Comparison of ENCODE assay signal across 8 cellular contexts in genomic region chr10:48309711-48310226, GRCh38. TPM values are rescaled to one million over a fixed set of nuclear protein-coding genes. Genes with fewer than 3 reads are reported as not detected.
DNase-seq lines count a peak whose midpoint lies in the region; ATAC-seq, FAIRE-seq and TF ChIP-seq lines count a peak whose summit lies in the region.

No MANE protein-coding gene starts in this region.

- H3K27ac Mint-ChIP-seq in activated naive CD4-positive, alpha-beta T cell treated with anti-CD3 and anti-CD28 coated beads, Interleukin-2, amount 50 U/mL, for 24 hours, result peak overlapping the region; percentile 30
- H3K27ac Mint-ChIP-seq in mesothelial cell of epicardium, result no peak overlapping the region

- TF ChIP-seq CTCF in Loucy (conservative IDR thresholded peaks at IDR 0.05; ENCODE audit: low read length) (peak; percentile 66), H1 (IDR thresholded peaks at IDR 0.05; ENCODE audit: control extremely low read depth in 1 of 3, insufficient read depth in 1 of 3, low read depth in 1 of 3, low read length in 3 of 3) (peak in 2 of 3 experiments; percentile 27 to 52; a peak in 2 of 4 replicates), mesothelial cell of epicardium (IDR thresholded peaks at IDR 0.05; ENCODE audit: unreplicated experiment) (no peak)

- H3K4me2 ChIP-seq in Loucy (ENCODE audit: low read depth, low read length, poor library complexity, severe bottlenecking) (peak overlapping the region; percentile 86), H1 (ENCODE audit: insufficient read depth in 1 of 2, low read depth in 2 of 2, low read length in 2 of 2) (no peak overlapping the region)

- H3K18ac ChIP-seq in H1 (ENCODE audit: extremely low read depth, low read length), result no peak overlapping the region

- H2BK15ac ChIP-seq in H1 (ENCODE audit: low read length), result no peak overlapping the region

- no peak overlapping the region for H2BK120ac ChIP-seq in H1 (replicated peaks; ENCODE audit: low read depth, low read length)

- H3K27me3 Mint-ChIP-seq in activated naive CD4-positive, alpha-beta T cell treated with anti-CD3 and anti-CD28 coated beads, Interleukin-2, amount 50 U/mL, for 24 hours, result no peaks in the 10 kb centered on the region
- H3K27me3 Mint-ChIP-seq in mesothelial cell of epicardium (ENCODE audit: low read depth), result peaks cover 3% of the 10 kb centered on the region

- H3K9me3 ChIP-seq in Loucy (ENCODE audit: insufficient read depth, low read depth, low read length), result no peaks in the 10 kb centered on the region
- no peaks in the 10 kb centered on the region for H3K9me3 ChIP-seq in H1 (ENCODE audit: insufficient read depth in 2 of 2, low read depth in 1 of 2, low read length in 1 of 2)

- H3K9me3 Mint-ChIP-seq in activated naive CD4-positive, alpha-beta T cell treated with anti-CD3 and anti-CD28 coated beads, Interleukin-2, amount 50 U/mL, for 24 hours, result no peaks in the 10 kb centered on the region
- H3K9me3 Mint-ChIP-seq in mesothelial cell of epicardium, result no peaks in the 10 kb centered on the region

- no peak overlapping the region for H3K14ac ChIP-seq in H1 (ENCODE audit: insufficient read length)

- H2BK12ac ChIP-seq in H1 (ENCODE audit: low read depth, low read length), result no peak overlapping the region

- H4K91ac ChIP-seq in H1 (replicated peaks; ENCODE audit: insufficient read length, low read length), result no peak overlapping the region

- FAIRE-seq in H1 (lab: Jason Lieb, UNC), result no peak

- no peak overlapping the region for H3K27ac ChIP-seq in H1 (ENCODE audit: low read depth, low read length)

- no peak overlapping the region for H3K4ac ChIP-seq in H1 (replicated peaks; ENCODE audit: insufficient read length, low read depth, low read length)

- H4K20me1 ChIP-seq in Loucy (ENCODE audit: insufficient read depth, low read length, poor library complexity, severe bottlenecking), result peaks cover 63% of the 10 kb centered on the region
- H4K20me1 ChIP-seq in H1 (replicated peaks in 1 of 2; ENCODE audit: control insufficient read depth in 1 of 2, insufficient read depth in 2 of 2, low read length in 2 of 2), result peaks cover 0 to 8% of the 10 kb centered on the region in 2 experiments

- no peaks in the 10 kb centered on the region for H3F3A ChIP-seq in Loucy (ENCODE audit: low read depth)

- H3K56ac ChIP-seq in H1 (replicated peaks; ENCODE audit: insufficient read length, low read depth, low read length), result no peak overlapping the region

- peaks cover 61% of the 10 kb centered on the region for H3K4me1 ChIP-seq in Loucy (ENCODE audit: insufficient read depth, low read length, poor library complexity, severe bottlenecking)
- no peaks in the 10 kb centered on the region; a peak in 2 of 7 replicates for H3K4me1 ChIP-seq in H1 (replicated peaks in 1 of 4; ENCODE audit: control insufficient read depth in 3 of 4, insufficient read depth in 4 of 4, low read length in 3 of 4)

- H3K79me2 ChIP-seq in Loucy (ENCODE audit: insufficient read depth, low read length) (peaks cover 79% of the 10 kb centered on the region), H1 (ENCODE audit: control insufficient read depth in 1 of 2, insufficient read depth in 2 of 2, low read length in 2 of 2) (peaks cover 5 to 77% of the 10 kb centered on the region in 2 experiments; a peak in 3 of 4 replicates)

- H4K8ac ChIP-seq in H1 (ENCODE audit: extremely low read depth, insufficient read depth, low read length), result no peak overlapping the region

- H3K23ac ChIP-seq in H1 (ENCODE audit: insufficient read length), result no peak overlapping the region

- H3K9ac ChIP-seq in Loucy (ENCODE audit: low read depth, low read length, poor library complexity, severe bottlenecking) (no peak overlapping the region), H1 (replicated peaks in 1 of 4; ENCODE audit: extremely low read depth in 1 of 4, low read depth in 3 of 4, low read length in 3 of 4) (no peak overlapping the region)

- H3K36me3 Mint-ChIP-seq in activated naive CD4-positive, alpha-beta T cell treated with anti-CD3 and anti-CD28 coated beads, Interleukin-2, amount 50 U/mL, for 24 hours, result no peaks in the 10 kb centered on the region
- no peaks in the 10 kb centered on the region for H3K36me3 Mint-ChIP-seq in mesothelial cell of epicardium

- no peak overlapping the region for H2BK5ac ChIP-seq in H1 (ENCODE audit: low read depth, low read length)

- H3K23me2 ChIP-seq in H1 (ENCODE audit: low read depth, low read length), result peaks cover 4% of the 10 kb centered on the region

- peak overlapping the region; percentile 21 for H3K4me3 Mint-ChIP-seq in activated naive CD4-positive, alpha-beta T cell treated with anti-CD3 and anti-CD28 coated beads, Interleukin-2, amount 50 U/mL, for 24 hours
- H3K4me3 Mint-ChIP-seq in mesothelial cell of epicardium, result no peak overlapping the region

- H3K36me3 ChIP-seq in Loucy (ENCODE audit: insufficient read depth, low read length) (no peaks in the 10 kb centered on the region), H1 (ENCODE audit: control insufficient read depth in 2 of 4, insufficient read depth in 4 of 4, low read length in 3 of 4) (no peaks in the 10 kb centered on the region)

- no peak overlapping the region for H2AK5ac ChIP-seq in H1 (ENCODE audit: low read depth, low read length)

- CTCF ChIA-PET in H1 (lab: Charles Lee; ENCODE audit: partially characterized antibody), result interaction anchor here (0.9 to 2.6 kb wide), 14 partner anchors 9 to 299 kb away, joined by 3 to 27 read pairs (median 3); no protein-coding TSS in a partner anchor

- 66% methylated on average over 2 of the region's 2 CpGs; no CpG with 5 or more reads in 1 of the 2 experiments for WGBS in H1 (ENCODE audit: extremely low coverage in 1 of 2, insufficient coverage in 1 of 2, insufficient read length in 1 of 2, insufficient replicate concordance in 2 of 2, low coverage in 1 of 2, low lambda C conversion rate in 2 of 2, missing lambda C conversion rate in 1 of 2), 2 experiments

- peaks cover 2% of the 10 kb centered on the region; the same call in 1 of the 2 replicates for H3K79me1 ChIP-seq in H1 (ENCODE audit: low read depth, low read length)

- peak; percentile 35 to 38; a peak in 3 of 4 replicates for TF ChIP-seq RAD21 in H1 (IDR thresholded peaks at IDR 0.05 in 1 of 2, conservative IDR thresholded peaks at IDR 0.05 in 1 of 2; ENCODE audit: low read depth in 2 of 2, low read length in 2 of 2)

- H2AFZ ChIP-seq in Loucy (ENCODE audit: low read length) (no peak overlapping the region), H1 (ENCODE audit: low read length) (no peak overlapping the region)

- no peaks in the 10 kb centered on the region for H3K27me3 ChIP-seq in Loucy (ENCODE audit: insufficient read depth, low read length, poor library complexity, severe bottlenecking)
- no peaks in the 10 kb centered on the region for H3K27me3 ChIP-seq in H1 (replicated peaks in 1 of 4; ENCODE audit: control insufficient read depth in 3 of 4, extremely low read depth in 1 of 4, insufficient read depth in 3 of 4, low read length in 3 of 4)

- peak overlapping the region; percentile 94 for H3K4me3 ChIP-seq in Loucy (ENCODE audit: low read length, poor library complexity, severe bottlenecking)
- no peak overlapping the region for H3K4me3 ChIP-seq in H1 (ENCODE audit: extremely low read depth in 1 of 4, insufficient read depth in 2 of 4, low read depth in 3 of 4, low read length in 4 of 4)

- no peak overlapping the region for H4K5ac ChIP-seq in H1 (ENCODE audit: insufficient read length, low read depth, low read length)

- no peaks in the 10 kb centered on the region for H3K9me2 ChIP-seq in Loucy (replicated peaks; ENCODE audit: low read depth, low read length)

- H3K4me1 Mint-ChIP-seq in activated naive CD4-positive, alpha-beta T cell treated with anti-CD3 and anti-CD28 coated beads, Interleukin-2, amount 50 U/mL, for 24 hours, result peaks cover 62% of the 10 kb centered on the region
- H3K4me1 Mint-ChIP-seq in mesothelial cell of epicardium, result peaks cover 29% of the 10 kb centered on the region

- peak; percentile 65 for ATAC-seq in stimulated activated naive CD8-positive, alpha-beta T cell treated with anti-CD3 and anti-CD28 coated beads, Interleukin-15, Interleukin-2, amounts not matched to agents 100 U/mL and 50 U/mL, for 24 hours
- no peak for ATAC-seq in GM18858 (IDR thresholded peaks at IDR 0.05; ENCODE audit: unreplicated experiment)

- POLR2A ChIA-PET in H1 (lab: Charles Lee; ENCODE audit: partially characterized antibody), result interaction anchor here (0.8 kb wide), 1 partner anchor 34 kb away, joined by 3 read pairs; no protein-coding TSS in a partner anchor

- no peak for DNase-seq in activated naive CD4-positive, alpha-beta T cell treated with Interleukin-2 at 50 U/mL for 16 hours
- DNase-seq in H1 (ENCODE audit: low read depth in 1 of 2, low spot score in 2 of 2), result no peak
- no peak for DNase-seq in stimulated activated naive CD8-positive, alpha-beta T cell treated with anti-CD3 and anti-CD28 coated beads, Interleukin-15, Interleukin-2, amounts not matched to agents 100 U/mL and 50 U/mL, for 24 hours
- no peak for DNase-seq in mesothelial cell of epicardium (ENCODE audit: low spot score in 2 of 2, unreplicated experiment in 2 of 2)
- no peak for DNase-seq in activated gamma-delta T cell (lab: John Stamatoyannopoulos, UW)

- TF ChIP-seq EP300 in H1 (IDR thresholded peaks at IDR 0.05; ENCODE audit: borderline replicate concordance in 1 of 2, low read depth in 2 of 2, low read length in 2 of 2), result no peak

- no peak for TF ChIP-seq POLR2A in H1 (IDR thresholded peaks at IDR 0.05; ENCODE audit: control extremely low read depth in 1 of 2, low read depth in 2 of 2, low read length in 2 of 2)

- H2BK20ac ChIP-seq in H1 (ENCODE audit: low read length), result no peak overlapping the region

RNA-seq across cellular contexts. Expression of gene MAPK8, which starts 3.3 kb away (rescaled TPM):
- total RNA-seq in H1 (2021; fragmentation: NEBNext Ultra II Directional; extraction: Animal tissue kit (Norgen Biotek cat#: 25700)), result 70.7 and 71.3 TPM in 2 replicates
- 18.2 and 23.3 TPM in 2 replicates for polyA plus RNA-seq in H1 (2011; rRNA removed)
- polyA plus RNA-seq in H1 (2011; cell fraction: cytosol; rRNA removed), result 37.2 TPM
- polyA plus RNA-seq in H1 (2011; cell fraction: nucleus; rRNA removed), result 18.9 TPM
- polyA plus RNA-seq in H1 (2012, experiment 1 of 2), result 28.3 to 57.0 TPM (median 38.8 TPM) in 4 replicates
- 9.5 TPM for polyA plus RNA-seq in H1 (2012, experiment 2 of 2)
- polyA plus RNA-seq in H1 (2013, experiment 1 of 2), result 32.7 TPM
- 32.6 TPM for polyA plus RNA-seq in H1 (2013, experiment 2 of 2)
- 34.0 and 85.2 TPM in 2 replicates for polyA minus RNA-seq in H1 (2011; rRNA and poly(A)+ RNA removed)
- 27.7 TPM for polyA minus RNA-seq in H1 (2011; cell fraction: cytosol; rRNA and poly(A)+ RNA removed)
- polyA minus RNA-seq in H1 (2011; cell fraction: nucleus; rRNA and poly(A)+ RNA removed), result 58.3 TPM
- total RNA-seq in mesothelial cell of epicardium, result 62.4 to 66.4 TPM (median 65.0 TPM) in 3 replicates

RNA-seq across cellular contexts. Expression of gene FRMPD2, which starts 35.3 kb away (rescaled TPM):
- total RNA-seq in H1 (2021; fragmentation: NEBNext Ultra II Directional; extraction: Animal tissue kit (Norgen Biotek cat#: 25700)), result 0.07 and 0.10 TPM in 2 replicates
- polyA plus RNA-seq in H1 (2011; rRNA removed), result 0.20 and 0.47 TPM in 2 replicates
- 0.26 TPM for polyA plus RNA-seq in H1 (2011; cell fraction: cytosol; rRNA removed)
- polyA plus RNA-seq in H1 (2011; cell fraction: nucleus; rRNA removed), result 1.1 TPM
- polyA plus RNA-seq in H1 (2012, experiment 1 of 2), result 0.13 to 0.32 TPM (median 0.25 TPM) in 4 replicates
- polyA plus RNA-seq in H1 (2012, experiment 2 of 2), result not detected
- polyA plus RNA-seq in H1 (2013, experiment 1 of 2), result 0.06 TPM
- polyA plus RNA-seq in H1 (2013, experiment 2 of 2), result 0.06 TPM
- polyA minus RNA-seq in H1 (2011; rRNA and poly(A)+ RNA removed), result 2.2 and 2.8 TPM in 2 replicates
- polyA minus RNA-seq in H1 (2011; cell fraction: cytosol; rRNA and poly(A)+ RNA removed), result 0.81 TPM
- polyA minus RNA-seq in H1 (2011; cell fraction: nucleus; rRNA and poly(A)+ RNA removed), result 6.4 TPM
- total RNA-seq in mesothelial cell of epicardium, result 0.18 to 0.43 TPM (median 0.22 TPM) in 3 replicates
